28 cellular contexts compared by ENCODE assay signal in genomic region chr1:155034318-155035208, GRCh38. TPM values are rescaled to one million over a fixed set of nuclear protein-coding genes. Genes with fewer than 3 reads are reported as not detected.
DNase-seq lines count a peak whose midpoint lies in the region; ATAC-seq, FAIRE-seq and TF ChIP-seq lines count a peak whose summit lies in the region.
"Had no signal": no experiment of that assay in that cellular context is flagged by ENCODE, and none has a peak within 500 bp of the region (broad histone marks: within the 10 kb centered on the region; RNA-seq: fewer than 3 reads in every experiment).

No MANE protein-coding gene starts in this region.

- TF ChIP-seq POLR2A in GM12878 (IDR thresholded peaks at IDR 0.05; ENCODE audit: low read depth, low read length) = no peak

- H3K4me3 Mint-ChIP-seq in neural progenitor cell = peak overlapping the region; percentile 34
- H3K4me3 Mint-ChIP-seq: CD4-positive, alpha-beta memory T cell; GM23338; HFFc6 had no signal

- no peak overlapping the region for H3K4me2 ChIP-seq in GM12878 (ENCODE audit: control insufficient read depth, insufficient read depth)
- H3K4me2 ChIP-seq in neural progenitor cell = no peak overlapping the region
- no peak overlapping the region for H3K4me2 ChIP-seq in MM.1S (ENCODE audit: low read depth, low read length)
- H3K4me2 ChIP-seq: GM23338, KMS-11, SK-N-SH had no signal

- H3K27me3 ChIP-seq in GM12878 (replicated peaks in 1 of 2; ENCODE audit: control insufficient read depth in 2 of 2, insufficient read depth in 2 of 2, low read length in 1 of 2) (peaks cover 2 to 5% of the 10 kb centered on the region in 2 experiments; a peak in 1 of 4 replicates), neural progenitor cell (no peaks in the 10 kb centered on the region), MM.1S (replicated peaks; ENCODE audit: insufficient read depth, low read length) (0 out of 2 replicates have a peak, but pooled peaks cover 8% of the 10 kb centered on the region)
- H3K27me3 ChIP-seq: Peyer's patch had no signal

- H3K9me3 Mint-ChIP-seq in neural progenitor cell = no peaks in the 10 kb centered on the region
- H3K9me3 Mint-ChIP-seq: CD4-positive, alpha-beta memory T cell; GM23338; HFFc6 had no signal

- H3K9me2 ChIP-seq in MM.1S (replicated peaks; ENCODE audit: insufficient read depth, low read length) = no peaks in the 10 kb centered on the region
- H3K9me2 ChIP-seq: SK-N-SH had no signal

- H3F3A ChIP-seq in neural progenitor cell (ENCODE audit: low read depth) = no peaks in the 10 kb centered on the region
- H3F3A ChIP-seq in MM.1S (ENCODE audit: insufficient read depth, low read length) = peaks cover 10% of the 10 kb centered on the region

- DNase-seq in GM12878 (ENCODE audit: low read depth, low spot score) (no peak), epithelial cell of esophagus (ENCODE audit: low read depth) (peak; percentile 51), neural progenitor cell (ENCODE audit: low spot score) (no peak), MM.1S (no peak)
- no peak for DNase-seq in NK-92 treated with Interleukin-12 subunit alpha and Interleukin-12 subunit beta, amount 100 ng/mL, for 24 hours (lab: John Stamatoyannopoulos, UW)
- DNase-seq: C1 segment of cervical spinal cord; CD4-positive, alpha-beta memory T cell; COR-L47; DMS53; HFFc6; NCI-H1092; NCI-H1417 treated with DMSO at 0.1 percent for 48 hours; NCI-H1694 treated with DMSO at 0.1 percent for 48 hours; NCI-H2081; NCI-H226; NCI-H510A; NCI-H69; OCI-M1; Peyer's patch; SK-N-SH had no signal

- H3K4me1 ChIP-seq in GM12878 (ENCODE audit: control insufficient read depth, insufficient read depth, low read length) (no peaks in the 10 kb centered on the region), neural progenitor cell (peaks cover 12% of the 10 kb centered on the region), MM.1S (ENCODE audit: low read length) (peaks cover 16% of the 10 kb centered on the region)
- H3K4me1 ChIP-seq: HAP-1 had no signal

- H3K27ac Mint-ChIP-seq in neural progenitor cell = peak overlapping the region; percentile 80
- H3K27ac Mint-ChIP-seq: GM23338, HFFc6 had no signal

- H3K79me2 ChIP-seq in GM12878 (ENCODE audit: control insufficient read depth, insufficient read depth, low read length) = no peaks in the 10 kb centered on the region
- no peaks in the 10 kb centered on the region for H3K79me2 ChIP-seq in neural progenitor cell (ENCODE audit: low read depth)
- H3K79me2 ChIP-seq in MM.1S (ENCODE audit: low read length) = no peaks in the 10 kb centered on the region

- no peak for TF ChIP-seq EP300 in GM12878 (IDR thresholded peaks at IDR 0.05; ENCODE audit: borderline replicate concordance in 1 of 2, control insufficient read depth in 1 of 2, low read depth in 2 of 2, low read length in 2 of 2)

- ATAC-seq in GM12878 (no peak), HG03432 (IDR thresholded peaks at IDR 0.05; ENCODE audit: unreplicated experiment) (no peak)
- ATAC-seq: GM23338 had no signal

- peaks cover 12% of the 10 kb centered on the region for H3K27me3 Mint-ChIP-seq in neural progenitor cell (ENCODE audit: insufficient read depth, low read depth)

- H3K4me3 ChIP-seq in GM12878 = no peak overlapping the region
- no peak overlapping the region for H3K4me3 ChIP-seq in epithelial cell of esophagus (ENCODE audit: low read length)
- H3K4me3 ChIP-seq in neural progenitor cell = no peak overlapping the region
- no peak overlapping the region for H3K4me3 ChIP-seq in MM.1S (ENCODE audit: low read length)
- H3K4me3 ChIP-seq: GM23338, HAP-1, Peyer's patch had no signal

- no peaks in the 10 kb centered on the region for H3K9me3 ChIP-seq in GM12878 (replicated peaks; ENCODE audit: control insufficient read depth, insufficient read depth, low read length)
- no peaks in the 10 kb centered on the region for H3K9me3 ChIP-seq in neural progenitor cell (ENCODE audit: low read depth)
- H3K9me3 ChIP-seq in MM.1S (replicated peaks; ENCODE audit: insufficient read depth, low read length) = no peaks in the 10 kb centered on the region
- H3K9me3 ChIP-seq: HAP-1, Peyer's patch, SK-N-SH had no signal

- intact Hi-C loops in GM12878 (cut with micrococcal nuclease; ENCODE audit: unreplicated experiment) = no loop called here

- H3K36me3 Mint-ChIP-seq in neural progenitor cell = no peaks in the 10 kb centered on the region
- H3K36me3 Mint-ChIP-seq: CD4-positive, alpha-beta memory T cell had no signal

- no peaks in the 10 kb centered on the region for H3K36me3 ChIP-seq in GM12878 (ENCODE audit: control insufficient read depth in 2 of 2, insufficient read depth in 2 of 2, low read length in 1 of 2)
- H3K36me3 ChIP-seq in neural progenitor cell = no peaks in the 10 kb centered on the region
- H3K36me3 ChIP-seq in MM.1S (replicated peaks; ENCODE audit: insufficient read depth, low read length) = no peaks in the 10 kb centered on the region
- H3K36me3 ChIP-seq: HAP-1, Peyer's patch had no signal

- H2AFZ ChIP-seq in GM12878 (ENCODE audit: control insufficient read depth, low read depth, low read length) (no peak overlapping the region), neural progenitor cell (replicated peaks) (no peak overlapping the region), MM.1S (ENCODE audit: low read length) (no peak overlapping the region)
- H2AFZ ChIP-seq: GM23338 had no signal

- FAIRE-seq in GM12878 (lab: Jason Lieb, UNC) = no peak
- FAIRE-seq: HTR-8/SVneo had no signal

- CTCF ChIA-PET in GM12878 (lab: Yijun Ruan, JAX) = interaction anchor here (1.5 kb wide), 1 partner anchor 16 kb away, joined by 5 read pairs; no protein-coding TSS in a partner anchor

- H3K4me1 Mint-ChIP-seq in neural progenitor cell = peaks cover 13% of the 10 kb centered on the region
- H3K4me1 Mint-ChIP-seq: CD4-positive, alpha-beta memory T cell had no signal

- SMC1A ChIA-PET in GM12878 (lab: Charles Lee; ENCODE audit: uncharacterized antibody, unreplicated experiment) = no interaction called here

- TF ChIP-seq RAD21 in GM12878 (IDR thresholded peaks at IDR 0.05; ENCODE audit: insufficient read depth, low read depth, low read length) = no peak

- in situ Hi-C loops in GM12878 (cut with MboI) = no loop called here

- no peaks in the 10 kb centered on the region for H4K20me1 ChIP-seq in GM12878 (ENCODE audit: control insufficient read depth, insufficient read depth)
- H4K20me1 ChIP-seq in neural progenitor cell (ENCODE audit: low read depth) = no peaks in the 10 kb centered on the region
- no peaks in the 10 kb centered on the region for H4K20me1 ChIP-seq in MM.1S (ENCODE audit: insufficient read depth, low read length)

- H3K27ac ChIP-seq in GM12878 (ENCODE audit: control insufficient read depth, insufficient read depth) = no peak overlapping the region
- H3K27ac ChIP-seq in neural progenitor cell = no peak overlapping the region
- no peak overlapping the region for H3K27ac ChIP-seq in MM.1S (ENCODE audit: low read length)
- H3K27ac ChIP-seq: KMS-11, Peyer's patch had no signal

- POLR2A ChIA-PET in GM12878 (lab: Charles Lee) = interaction anchor here (0.6 kb wide), 1 partner anchor 9 kb away, joined by 3 read pairs; no protein-coding TSS in a partner anchor

- no TSS peak for BruUV-seq in GM12878 (replicated peaks; lab: Mats Ljungman, UMichigan)

- H3K9ac ChIP-seq in GM12878 (ENCODE audit: control insufficient read depth, insufficient read depth, low read length) (no peak overlapping the region), neural progenitor cell (no peak overlapping the region), MM.1S (ENCODE audit: low read length) (no peak overlapping the region)
- H3K9ac ChIP-seq: KMS-11, SK-N-SH had no signal

- 42% methylated on average over 20 of the region's 20 CpGs for WGBS in GM12878 (ENCODE audit: insufficient coverage, insufficient replicate concordance, low lambda C conversion rate, missing lambda C conversion rate)

- RAD21 ChIA-PET in GM12878 (lab: Charles Lee; ENCODE audit: unreplicated experiment) = no interaction called here

- TF ChIP-seq CTCF in GM12878 (IDR thresholded peaks at IDR 0.05 in 2 of 3, conservative IDR thresholded peaks at IDR 0.05 in 1 of 3; ENCODE audit: control insufficient read depth in 2 of 3, extremely low read depth in 1 of 3, insufficient read depth in 1 of 3, low read depth in 3 of 3, low read length in 3 of 3) (no peak), epithelial cell of esophagus (IDR thresholded peaks at IDR 0.05; ENCODE audit: insufficient read depth, low read depth, low read length, missing control alignments) (peak; percentile 47), neural progenitor cell (IDR thresholded peaks at IDR 0.05) (no peak), MM.1S (IDR thresholded peaks at IDR 0.05; ENCODE audit: low read length) (no peak)

RNA-seq across cellular contexts. Expression of gene DCST1, which starts 0.9 kb away (rescaled TPM):
- not detected in 2 replicates for total RNA-seq in GM12878 (2013; cell fraction: nucleolus; rRNA removed)
- total RNA-seq in GM12878 (2014; rRNA removed) (not detected in 2 replicates), GM12878 (2014; rRNA removed; fragmentation: Illumina TruSeq; extraction: Trizol) (not detected in 2 replicates), GM12878 (2021) (not detected in 2 replicates), neural progenitor cell (ENCODE audit: low replicate concordance) (not detected in 2 replicates)
- not detected for polyA plus RNA-seq in GM12878 (2011; ENCODE audit: low read depth)
- polyA plus RNA-seq in GM12878 (2011; rRNA removed) (not detected in 2 replicates), GM12878 (2014; fragmentation: Illumina TruSeq; extraction: Trizol) (not detected in 2 replicates), GM12878 (2014; fragmentation: Nextera tagmentation; extraction: Ambion mirVana) (not detected), GM12878 (2014; rRNA removed) (not detected in 2 replicates), GM12878 (2016; fragmentation: Nextera tagmentation; extraction: Ambion mirVana) (not detected)
- polyA plus RNA-seq in GM12878 (2011; cell fraction: cytosol; rRNA removed) = not detected in 2 replicates
- 0.24 TPM in 1 of 2 replicates, not detected in the other for polyA plus RNA-seq in GM12878 (2011; cell fraction: nucleus; rRNA removed)
- not detected in 2 replicates for polyA plus RNA-seq in GM12878 (2012)
- not detected in 2 replicates for polyA minus RNA-seq in GM12878 (2011; rRNA and poly(A)+ RNA removed)
- not detected in 2 replicates for polyA minus RNA-seq in GM12878 (2011; cell fraction: cytosol; rRNA and poly(A)+ RNA removed)
- polyA minus RNA-seq in GM12878 (2011; cell fraction: nucleus; rRNA and poly(A)+ RNA removed) = not detected in 2 replicates
- total RNA-seq: A673, Daoy, G401, GM23338, HFFc6 had no signal
- polyA plus RNA-seq: CD4-positive, alpha-beta memory T cell; GM23338; SK-N-SH had no signal

RNA-seq across cellular contexts. Expression of gene DCST2, which starts 1.0 kb away (rescaled TPM):
- total RNA-seq in GM12878 (2013; cell fraction: nucleolus; rRNA removed) = 0.37 and 0.38 TPM in 2 replicates
- total RNA-seq in GM12878 (2014; rRNA removed) (not detected in 2 replicates), GM12878 (2014; rRNA removed; fragmentation: Illumina TruSeq; extraction: Trizol) (not detected in 2 replicates), GM12878 (2021) (0.36 TPM in 1 of 2 replicates, not detected in the other), neural progenitor cell (ENCODE audit: low replicate concordance) (1.8 and 2.0 TPM in 2 replicates)
- not detected for polyA plus RNA-seq in GM12878 (2011; ENCODE audit: low read depth)
- polyA plus RNA-seq in GM12878 (2011; rRNA removed) (0.10 and 0.41 TPM in 2 replicates), GM12878 (2014; fragmentation: Illumina TruSeq; extraction: Trizol) (not detected in 2 replicates), GM12878 (2014; fragmentation: Nextera tagmentation; extraction: Ambion mirVana) (not detected), GM12878 (2014; rRNA removed) (0.11 and 0.33 TPM in 2 replicates), GM12878 (2016; fragmentation: Nextera tagmentation; extraction: Ambion mirVana) (not detected)
- 0.12 TPM in 2 replicates for polyA plus RNA-seq in GM12878 (2011; cell fraction: cytosol; rRNA removed)
- polyA plus RNA-seq in GM12878 (2011; cell fraction: nucleus; rRNA removed) = 3.2 and 4.1 TPM in 2 replicates
- polyA plus RNA-seq in GM12878 (2012) = 0.12 and 0.18 TPM in 2 replicates
- polyA minus RNA-seq in GM12878 (2011; rRNA and poly(A)+ RNA removed) = not detected in 2 replicates
- polyA minus RNA-seq in GM12878 (2011; cell fraction: cytosol; rRNA and poly(A)+ RNA removed) = not detected in 2 replicates
- polyA minus RNA-seq in GM12878 (2011; cell fraction: nucleus; rRNA and poly(A)+ RNA removed) = 0.24 and 0.67 TPM in 2 replicates
- total RNA-seq: Daoy, GM23338 had no signal
- polyA plus RNA-seq: CD4-positive, alpha-beta memory T cell had no signal

RNA-seq across cellular contexts. Expression of gene ADAM15, which starts 16.6 kb away (rescaled TPM):
- 15.4 TPM in 2 replicates for total RNA-seq in GM12878 (2013; cell fraction: nucleolus; rRNA removed)
- total RNA-seq in GM12878 (2014; rRNA removed) = 21.7 and 28.9 TPM in 2 replicates
- total RNA-seq in GM12878 (2014; rRNA removed; fragmentation: Illumina TruSeq; extraction: Trizol) = 10.5 and 13.0 TPM in 2 replicates
- total RNA-seq in GM12878 (2021) = 30.0 and 38.8 TPM in 2 replicates
- polyA plus RNA-seq in GM12878 (2011; ENCODE audit: low read depth) = 2.3 TPM
- polyA plus RNA-seq in GM12878 (2011; rRNA removed) = 3.1 and 6.4 TPM in 2 replicates
- 7.8 and 11.9 TPM in 2 replicates for polyA plus RNA-seq in GM12878 (2011; cell fraction: cytosol; rRNA removed)
- polyA plus RNA-seq in GM12878 (2011; cell fraction: nucleus; rRNA removed) = 45.5 TPM in 2 replicates
- 6.3 and 9.5 TPM in 2 replicates for polyA plus RNA-seq in GM12878 (2012)
- 5.7 and 11.3 TPM in 2 replicates for polyA plus RNA-seq in GM12878 (2014; fragmentation: Illumina TruSeq; extraction: Trizol)
- polyA plus RNA-seq in GM12878 (2014; fragmentation: Nextera tagmentation; extraction: Ambion mirVana) = under 1 TPM; 0.29 to 0.79 TPM
- 27.8 and 29.6 TPM in 2 replicates for polyA plus RNA-seq in GM12878 (2014; rRNA removed)
- polyA plus RNA-seq in GM12878 (2016; fragmentation: Nextera tagmentation; extraction: Ambion mirVana) = 10 to 100 TPM; 16.4 to 18.7 TPM
- 8.7 and 12.4 TPM in 2 replicates for polyA minus RNA-seq in GM12878 (2011; rRNA and poly(A)+ RNA removed)
- 12.2 and 13.4 TPM in 2 replicates for polyA minus RNA-seq in GM12878 (2011; cell fraction: cytosol; rRNA and poly(A)+ RNA removed)
- 9.4 and 17.5 TPM in 2 replicates for polyA minus RNA-seq in GM12878 (2011; cell fraction: nucleus; rRNA and poly(A)+ RNA removed)
- 15.7 and 44.9 TPM in 2 replicates for total RNA-seq in neural progenitor cell (ENCODE audit: low replicate concordance)

RNA-seq across cellular contexts. Expression of gene EFNA4, which starts 29.0 kb away (rescaled TPM):
- 5.7 and 6.7 TPM in 2 replicates for total RNA-seq in GM12878 (2013; cell fraction: nucleolus; rRNA removed)
- 8.7 and 14.1 TPM in 2 replicates for total RNA-seq in GM12878 (2014; rRNA removed)
- total RNA-seq in GM12878 (2014; rRNA removed; fragmentation: Illumina TruSeq; extraction: Trizol) = 3.4 and 4.3 TPM in 2 replicates
- 5.3 and 6.3 TPM in 2 replicates for total RNA-seq in GM12878 (2021)
- polyA plus RNA-seq in GM12878 (2011; ENCODE audit: low read depth) = 1.9 TPM
- polyA plus RNA-seq in GM12878 (2011; rRNA removed) = 3.6 and 8.4 TPM in 2 replicates
- polyA plus RNA-seq in GM12878 (2011; cell fraction: cytosol; rRNA removed) = 11.2 and 12.9 TPM in 2 replicates
- polyA plus RNA-seq in GM12878 (2011; cell fraction: nucleus; rRNA removed) = 6.6 and 8.8 TPM in 2 replicates
- 4.7 and 5.6 TPM in 2 replicates for polyA plus RNA-seq in GM12878 (2012)
- 2.4 and 4.9 TPM in 2 replicates for polyA plus RNA-seq in GM12878 (2014; fragmentation: Illumina TruSeq; extraction: Trizol)
- 1 to 10 TPM in 1 of 2 experiments, under 1 TPM in 1; 0.52 to 1.3 TPM for polyA plus RNA-seq in GM12878 (2014; fragmentation: Nextera tagmentation; extraction: Ambion mirVana)
- 9.7 and 10.7 TPM in 2 replicates for polyA plus RNA-seq in GM12878 (2014; rRNA removed)
- polyA plus RNA-seq in GM12878 (2016; fragmentation: Nextera tagmentation; extraction: Ambion mirVana) = 1 to 10 TPM; 3.4 to 4.7 TPM
- polyA minus RNA-seq in GM12878 (2011; rRNA and poly(A)+ RNA removed) = 4.8 and 12.7 TPM in 2 replicates
- polyA minus RNA-seq in GM12878 (2011; cell fraction: cytosol; rRNA and poly(A)+ RNA removed) = 4.7 and 5.6 TPM in 2 replicates
- polyA minus RNA-seq in GM12878 (2011; cell fraction: nucleus; rRNA and poly(A)+ RNA removed) = 3.1 and 4.1 TPM in 2 replicates
- 10.7 and 18.4 TPM in 2 replicates for total RNA-seq in neural progenitor cell (ENCODE audit: low replicate concordance)

RNA-seq across cellular contexts. Expression of gene ZBTB7B, which starts 32.0 kb away (rescaled TPM):
- 35.3 and 35.9 TPM in 2 replicates for total RNA-seq in GM12878 (2013; cell fraction: nucleolus; rRNA removed)
- total RNA-seq in GM12878 (2014; rRNA removed) (26.8 and 28.1 TPM in 2 replicates), GM12878 (2014; rRNA removed; fragmentation: Illumina TruSeq; extraction: Trizol) (13.1 and 13.4 TPM in 2 replicates), GM12878 (2021) (42.0 and 44.9 TPM in 2 replicates), neural progenitor cell (ENCODE audit: low replicate concordance) (4.7 and 15.7 TPM in 2 replicates)
- polyA plus RNA-seq in GM12878 (2011; ENCODE audit: low read depth) = 3.9 TPM
- polyA plus RNA-seq in GM12878 (2011; rRNA removed) (9.1 and 20.6 TPM in 2 replicates), GM12878 (2014; fragmentation: Illumina TruSeq; extraction: Trizol) (2.8 and 9.2 TPM in 2 replicates), GM12878 (2014; fragmentation: Nextera tagmentation; extraction: Ambion mirVana) (under 1 TPM; 0.11 to 0.13 TPM), GM12878 (2014; rRNA removed) (33.0 and 33.5 TPM in 2 replicates), GM12878 (2016; fragmentation: Nextera tagmentation; extraction: Ambion mirVana) (1 to 10 TPM; 2.6 to 3.1 TPM)
- polyA plus RNA-seq in GM12878 (2011; cell fraction: cytosol; rRNA removed) = 34.7 and 44.3 TPM in 2 replicates
- polyA plus RNA-seq in GM12878 (2011; cell fraction: nucleus; rRNA removed) = 81.0 and 98.7 TPM in 2 replicates
- polyA plus RNA-seq in GM12878 (2012) = 20.8 and 23.8 TPM in 2 replicates
- 12.2 and 29.8 TPM in 2 replicates for polyA minus RNA-seq in GM12878 (2011; rRNA and poly(A)+ RNA removed)
- polyA minus RNA-seq in GM12878 (2011; cell fraction: cytosol; rRNA and poly(A)+ RNA removed) = 14.4 and 19.2 TPM in 2 replicates
- 14.1 and 24.6 TPM in 2 replicates for polyA minus RNA-seq in GM12878 (2011; cell fraction: nucleus; rRNA and poly(A)+ RNA removed)
